In the genomic region with DNA sequence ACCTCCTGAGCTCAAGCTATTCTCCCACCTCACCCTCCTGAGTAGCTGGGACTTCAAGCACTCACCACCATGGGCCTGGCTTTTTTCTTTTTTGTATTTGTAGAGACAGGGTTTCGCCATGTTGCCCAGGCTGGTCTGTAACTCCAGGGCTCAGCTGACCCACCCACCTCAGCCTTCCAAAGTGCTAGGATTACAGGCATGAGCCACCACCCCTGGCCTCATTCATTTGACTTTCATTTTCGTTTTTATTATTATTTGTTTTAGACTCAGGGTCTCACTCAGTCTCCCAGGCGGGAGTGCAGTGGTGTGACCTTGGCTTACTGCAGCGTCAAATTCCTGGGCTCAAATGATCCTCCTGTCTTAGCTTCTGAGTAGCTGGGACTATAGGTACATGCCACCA, we compare ENCODE assay signal across 1 cellular context. TPM values are rescaled to one million over a fixed set of nuclear protein-coding genes. Genes with fewer than 3 reads are reported as not detected.
"Had no signal": no experiment of that assay in that cellular context is flagged by ENCODE, and none has a peak within 500 bp of the region (broad histone marks: within the 10 kb centered on the region; RNA-seq: fewer than 3 reads in every experiment).

No MANE protein-coding gene starts in this region.

RNA-seq across cellular contexts. Expression of gene RIMBP3B, which starts 24.2 kb away (rescaled TPM):
- total RNA-seq: GM23248 had no signal
